ENCODE assay signal across 39 cellular contexts in the genomic region with DNA sequence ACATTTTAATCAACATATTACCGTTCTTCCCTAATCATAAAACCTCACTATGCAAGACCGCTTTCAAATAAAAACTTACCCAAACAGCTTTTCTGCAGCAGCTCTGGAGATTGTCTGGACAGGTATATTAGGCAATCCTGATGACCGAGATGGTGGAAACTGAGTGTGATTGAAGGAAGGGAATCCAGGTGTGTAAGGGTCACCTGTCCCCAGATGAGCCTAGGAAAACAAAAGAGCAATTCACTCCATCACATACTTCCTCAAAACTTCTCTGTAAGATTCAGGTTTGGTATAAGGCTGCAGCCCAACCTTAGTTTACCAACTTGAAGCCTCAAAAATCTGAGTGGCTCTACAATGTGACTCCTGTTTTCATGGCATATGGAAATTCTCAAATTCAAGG.
"Had no signal": no experiment of that assay in that cellular context is flagged by ENCODE, and none has a peak within 500 bp of the region (broad histone marks: within the 10 kb centered on the region; RNA-seq: fewer than 3 reads in every experiment).

No MANE protein-coding gene starts in this region.

- H3K4me3 Mint-ChIP-seq: activated B cell treated with CpG ODN at 0.5 μM for 24 hours; activated CD4-positive, alpha-beta T cell treated with anti-CD3 and anti-CD28 coated beads, Interleukin-2, amount 10 ng/mL, durations not matched to agents 24 days and 14 days; activated CD8-positive, alpha-beta T cell treated with anti-CD3 and anti-CD28 coated beads for 36 hours; activated naive CD4-positive, alpha-beta T cell treated with anti-CD3 and anti-CD28 coated beads for 36 hours; activated naive CD8-positive, alpha-beta T cell treated with anti-CD3 and anti-CD28 coated beads for 36 hours; activated T-cell treated with anti-CD3 and anti-CD28 coated beads, Interleukin-2, amount 50 U/mL, for 4 hours; activated T-cell treated with anti-CD3 and anti-CD28 coated beads, Interleukin-2, amount 50 U/mL, for 72 hours; activated T-helper 1 cell treated with anti-CD3 and anti-CD28 coated beads, Interleukin-12 subunit alpha, Interleukin-12 subunit beta, Interleukin-2, Interleukin-4 antibody, amounts not matched to agents 30 ng/mL and 10 ng/mL and 1 ng/mL, durations not matched to agents 14 hours and 24 hours and 36 hours; activated T-helper 17 cell treated with anti-CD3 and anti-CD28 coated beads, Interleukin-2, amount 50 U/mL, for 72 hours; central memory CD8-positive, alpha-beta T cell; T-helper 1 cell treated with Interleukin-12 subunit alpha and Interleukin-12 subunit beta and Interleukin-4 antibody, amounts not matched to agents 30 μg/mL and 1 μg/mL, for 36 hours; T-helper 2 cell treated with Interferon-gamma antibody and Interleukin-4, amounts not matched to agents 5 μg/mL and 100 μg/mL, for 36 hours had no signal

- FAIRE-seq: astrocyte, TTC549 had no signal

- H3K27me3 Mint-ChIP-seq: activated B cell treated with CpG ODN at 0.5 μM for 24 hours; activated CD4-positive, alpha-beta T cell treated with anti-CD3 and anti-CD28 coated beads, Interleukin-2, amount 10 ng/mL, durations not matched to agents 24 days and 14 days; activated CD8-positive, alpha-beta T cell treated with anti-CD3 and anti-CD28 coated beads for 36 hours; activated naive CD8-positive, alpha-beta T cell treated with anti-CD3 and anti-CD28 coated beads for 36 hours; activated T-helper 17 cell treated with anti-CD3 and anti-CD28 coated beads, Interleukin-2, amount 50 U/mL, for 72 hours; central memory CD8-positive, alpha-beta T cell had no signal

- H3K4me3 ChIP-seq: adrenal gland, body of pancreas, breast epithelium, cardiac muscle cell had no signal

- H3K27ac ChIP-seq: adrenal gland, body of pancreas, brain microvascular endothelial cell, breast epithelium, cardiac muscle cell, VCaP had no signal

- DNase-seq: activated B cell treated with CpG ODN at 0.5 μM for 24 hours; activated CD4-positive, alpha-beta T cell treated with anti-CD3 and anti-CD28 coated beads for 4 hours; activated CD4-positive, alpha-beta T cell treated with anti-CD3 and anti-CD28 coated beads, Interleukin-2, amount 10 ng/mL, durations not matched to agents 24 days and 14 days; activated CD4-positive, alpha-beta T cell treated with anti-CD3 and anti-CD28 coated beads, Interleukin-2, amount 50 U/mL, for 1 hour; activated CD4-positive, alpha-beta T cell treated with anti-CD3 and anti-CD28 coated beads, Interleukin-2, amount 50 U/mL, for 4 hours; activated CD4-positive, CD25-positive, alpha-beta regulatory T cell treated with anti-CD3 and anti-CD28 coated beads, Interleukin-2, amount 50 U/mL, for 72 hours; activated CD8-positive, alpha-beta memory T cell treated with anti-CD3 and anti-CD28 coated beads, Interleukin-2, amount 50 U/mL, for 4 hours; activated CD8-positive, alpha-beta T cell treated with anti-CD3 and anti-CD28 coated beads for 36 hours; activated effector memory CD4-positive, alpha-beta T cell treated with anti-CD3 and anti-CD28 coated beads, Interleukin-2, amount 50 U/mL, for 16 hours; activated gamma-delta T cell treated with Interleukin-2 at 50 U/mL for 16 hours; activated naive CD4-positive, alpha-beta T cell; activated naive CD4-positive, alpha-beta T cell treated with anti-CD3 and anti-CD28 coated beads for 36 hours; activated naive CD4-positive, alpha-beta T cell treated with anti-CD3 and anti-CD28 coated beads, Interleukin-2, amount 50 U/mL, for 16 hours; activated naive CD8-positive, alpha-beta T cell treated with anti-CD3 and anti-CD28 coated beads for 36 hours; activated T-cell treated with anti-CD3 and anti-CD28 coated beads for 4 hours; activated T-cell treated with anti-CD3 and anti-CD28 coated beads, Interleukin-2, amount 50 U/mL, for 1 hour; activated T-cell treated with anti-CD3 and anti-CD28 coated beads, Interleukin-2, amount 50 U/mL, for 4 hours; activated T-cell treated with anti-CD3 and anti-CD28 coated beads, Interleukin-2, amount 50 U/mL, for 72 hours; adrenal gland; amniotic stem cell; aorta; body of pancreas; brain microvascular endothelial cell; caudate nucleus; cerebellar nuclear complex; T-helper 1 cell; T-helper 2 cell; T-helper 9 cell had no signal

- H3K27ac Mint-ChIP-seq: activated B cell treated with CpG ODN at 0.5 μM for 24 hours; activated CD4-positive, alpha-beta T cell treated with anti-CD3 and anti-CD28 coated beads, Interleukin-2, amount 10 ng/mL, durations not matched to agents 24 days and 14 days; activated CD8-positive, alpha-beta T cell treated with anti-CD3 and anti-CD28 coated beads for 36 hours; activated naive CD4-positive, alpha-beta T cell treated with anti-CD3 and anti-CD28 coated beads for 36 hours; activated naive CD8-positive, alpha-beta T cell treated with anti-CD3 and anti-CD28 coated beads for 36 hours; activated T-cell treated with anti-CD3 and anti-CD28 coated beads, Interleukin-2, amount 50 U/mL, for 72 hours; T-helper 2 cell treated with Interferon-gamma antibody and Interleukin-4, amounts not matched to agents 5 μg/mL and 100 μg/mL, for 36 hours had no signal

- H3K4me1 Mint-ChIP-seq: central memory CD8-positive, alpha-beta T cell had no signal

- H3K27me3 ChIP-seq: adrenal gland, body of pancreas, brain microvascular endothelial cell, breast epithelium, cardiac muscle cell had no signal

- H3K9me3 ChIP-seq: adrenal gland, body of pancreas, breast epithelium had no signal

- H3K4me1 ChIP-seq: adrenal gland, body of pancreas, breast epithelium had no signal

- ATAC-seq: activated CD8-positive, alpha-beta T cell treated with anti-CD3 and anti-CD28 coated beads for 36 hours; activated naive CD4-positive, alpha-beta T cell treated with anti-CD3 and anti-CD28 coated beads, Interleukin-2, amount 50 U/mL, for 72 hours; activated T-cell treated with anti-CD3 and anti-CD28 coated beads, Interleukin-2, amount 50 U/mL, for 4 hours; activated T-cell treated with anti-CD3 and anti-CD28 coated beads, Interleukin-2, amount 50 U/mL, for 72 hours; activated T-helper 17 cell treated with anti-CD3 and anti-CD28 coated beads, Interleukin-2, amount 50 U/mL, for 72 hours; body of pancreas had no signal

- H3K9me3 Mint-ChIP-seq: activated B cell treated with CpG ODN at 0.5 μM for 24 hours; activated CD4-positive, alpha-beta T cell treated with anti-CD3 and anti-CD28 coated beads, Interleukin-2, amount 10 ng/mL, durations not matched to agents 24 days and 14 days; activated CD8-positive, alpha-beta T cell treated with anti-CD3 and anti-CD28 coated beads for 36 hours; activated naive CD4-positive, alpha-beta T cell treated with anti-CD3 and anti-CD28 coated beads for 36 hours; activated naive CD4-positive, alpha-beta T cell treated with anti-CD3 and anti-CD28 coated beads, Interleukin-2, amount 50 U/mL, for 72 hours; activated naive CD8-positive, alpha-beta T cell treated with anti-CD3 and anti-CD28 coated beads for 36 hours; activated T-cell treated with anti-CD3 and anti-CD28 coated beads, Interleukin-2, amount 50 U/mL, for 4 hours; activated T-cell treated with anti-CD3 and anti-CD28 coated beads, Interleukin-2, amount 50 U/mL, for 72 hours; activated T-helper 1 cell treated with anti-CD3 and anti-CD28 coated beads, Interleukin-12 subunit alpha, Interleukin-12 subunit beta, Interleukin-2, Interleukin-4 antibody, amounts not matched to agents 30 ng/mL and 10 ng/mL and 1 ng/mL, durations not matched to agents 14 hours and 24 hours and 36 hours; activated T-helper 17 cell treated with anti-CD3 and anti-CD28 coated beads, Interleukin-2, amount 50 U/mL, for 72 hours; central memory CD8-positive, alpha-beta T cell; T-helper 1 cell treated with Interleukin-12 subunit alpha and Interleukin-12 subunit beta and Interleukin-4 antibody, amounts not matched to agents 30 μg/mL and 1 μg/mL, for 36 hours; T-helper 2 cell treated with Interferon-gamma antibody and Interleukin-4, amounts not matched to agents 5 μg/mL and 100 μg/mL, for 36 hours had no signal
